In the genomic region with DNA sequence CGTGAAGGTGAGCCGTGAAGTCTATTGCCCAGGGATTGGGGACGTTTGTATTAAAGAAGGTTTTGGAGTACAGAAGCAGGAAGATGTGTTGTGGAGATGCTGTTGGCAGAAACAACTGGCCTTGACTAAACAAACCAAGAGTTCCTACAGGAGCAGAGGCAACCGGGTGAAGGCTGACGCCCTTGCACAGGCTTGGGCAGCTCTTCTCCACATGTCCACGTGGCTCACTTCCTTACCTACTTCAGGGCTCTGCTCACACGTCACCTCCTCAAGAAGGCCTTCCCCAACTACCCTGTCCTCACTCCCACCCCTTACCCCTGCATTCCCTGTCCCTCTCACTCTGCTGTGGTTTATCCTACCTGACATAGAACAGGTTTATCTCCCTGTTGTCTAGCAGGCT, we compare ENCODE assay signal across 18 cellular contexts. TPM values are rescaled to one million over a fixed set of nuclear protein-coding genes. Genes with fewer than 3 reads are reported as not detected.
A peak's percentile ranks its signal among the peaks of the same experiment; 100 is the strongest.
DNase-seq lines count a peak whose midpoint lies in the region; ATAC-seq, FAIRE-seq and TF ChIP-seq lines count a peak whose summit lies in the region.
"Had no signal": no experiment of that assay in that cellular context is flagged by ENCODE, and none has a peak within 500 bp of the region (broad histone marks: within the 10 kb centered on the region; RNA-seq: fewer than 3 reads in every experiment).

No MANE protein-coding gene starts in this region.

- POLR2A ChIA-PET in H1 (lab: Charles Lee; ENCODE audit: partially characterized antibody) = no interaction called here

- TF ChIP-seq POLR2A in NB4 (IDR thresholded peaks at IDR 0.05; ENCODE audit: extremely low read depth, insufficient read length) = no peak
- no peak for TF ChIP-seq POLR2A in H1 (IDR thresholded peaks at IDR 0.05; ENCODE audit: control extremely low read depth in 1 of 2, low read depth in 2 of 2, low read length in 2 of 2)

- H2AFZ ChIP-seq in H1 (ENCODE audit: low read length) = 0 out of 2 replicates have a peak overlapping the region, but pooled peaks have one; percentile 12

- CTCF ChIA-PET in H1 (lab: Charles Lee; ENCODE audit: partially characterized antibody) = interaction anchor here (0.6 kb wide), 1 partner anchor 143 kb away, joined by 3 read pairs; no protein-coding TSS in a partner anchor

- no peaks in the 10 kb centered on the region for H4K20me1 ChIP-seq in H1 (replicated peaks in 1 of 2; ENCODE audit: control insufficient read depth in 1 of 2, insufficient read depth in 2 of 2, low read length in 2 of 2)

- H3K9me3 ChIP-seq in H1 (ENCODE audit: insufficient read depth in 2 of 2, low read depth in 1 of 2, low read length in 1 of 2) = no peaks in the 10 kb centered on the region
- H3K9me3 ChIP-seq: BE2C had no signal

- H3K23ac ChIP-seq in H1 (ENCODE audit: insufficient read length) = no peak overlapping the region

- H2BK15ac ChIP-seq in H1 (ENCODE audit: low read length) = peak overlapping the region; percentile 50; the same call in 1 of the 2 replicates

- peak overlapping the region; percentile 71; the same call in 1 of the 2 replicates for H2BK12ac ChIP-seq in H1 (ENCODE audit: low read depth, low read length)

- no peak for TF ChIP-seq CTCF in NB4 (IDR thresholded peaks at IDR 0.05; ENCODE audit: low read depth, low read length)
- TF ChIP-seq CTCF in H1 (IDR thresholded peaks at IDR 0.05; ENCODE audit: control extremely low read depth in 1 of 3, insufficient read depth in 1 of 3, low read depth in 1 of 3, low read length in 3 of 3) = no peak

- DNase-seq in GF-D8 (lab: John Stamatoyannopoulos, UW) = peak; percentile 89
- peak; percentile 37 for DNase-seq in NB4 (ENCODE audit: low read depth)
- DNase-seq in H1 (ENCODE audit: low read depth in 1 of 2, low spot score in 2 of 2) = no peak
- no peak for DNase-seq in 8988T
- no peak for DNase-seq in dedifferentiated amniotic fluid mesenchymal stem cell (ENCODE audit: extremely low spot score)
- DNase-seq in Right ventricle myocardium inferior (ENCODE audit: missing footprints) = no peak
- DNase-seq: ACHN; BE2C; C1 segment of cervical spinal cord; CD4-positive, alpha-beta memory T cell; DMS153; DMS79; GDM1; GOT3; H9; IMR-90 had no signal

- peak overlapping the region; percentile 27; the same call in 1 of the 2 replicates for H3K18ac ChIP-seq in H1 (ENCODE audit: extremely low read depth, low read length)

- no peak overlapping the region for H3K27ac ChIP-seq in H1 (ENCODE audit: low read depth, low read length)

- H4K8ac ChIP-seq in H1 (ENCODE audit: extremely low read depth, insufficient read depth, low read length) = no peak overlapping the region

- no peak for TF ChIP-seq EP300 in H1 (IDR thresholded peaks at IDR 0.05; ENCODE audit: borderline replicate concordance in 1 of 2, low read depth in 2 of 2, low read length in 2 of 2)

- H4K5ac ChIP-seq in H1 (ENCODE audit: insufficient read length, low read depth, low read length) = no peak overlapping the region

- no peaks in the 10 kb centered on the region for H3K79me2 ChIP-seq in H1 (ENCODE audit: control insufficient read depth in 1 of 2, insufficient read depth in 2 of 2, low read length in 2 of 2)

- H2BK20ac ChIP-seq in H1 (ENCODE audit: low read length) = peak overlapping the region; percentile 84; the same call in 1 of the 2 replicates

- H2BK120ac ChIP-seq in H1 (replicated peaks; ENCODE audit: low read depth, low read length) = no peak overlapping the region

- H3K27me3 ChIP-seq in H1 (replicated peaks in 1 of 4; ENCODE audit: control insufficient read depth in 3 of 4, extremely low read depth in 1 of 4, insufficient read depth in 3 of 4, low read length in 3 of 4) = no peaks in the 10 kb centered on the region
- H3K27me3 ChIP-seq: BE2C had no signal

- H3K4me1 ChIP-seq in H1 (replicated peaks in 1 of 4; ENCODE audit: control insufficient read depth in 3 of 4, insufficient read depth in 4 of 4, low read length in 3 of 4) = peaks cover 0 to 8% (median 1%) of the 10 kb centered on the region in 4 experiments; a peak in 4 of 7 replicates
- H3K4me1 ChIP-seq: BE2C had no signal

- peak overlapping the region; percentile 56; the same call in 1 of the 2 replicates for H2BK5ac ChIP-seq in H1 (ENCODE audit: low read depth, low read length)

- no peaks in the 10 kb centered on the region for H3K23me2 ChIP-seq in H1 (ENCODE audit: low read depth, low read length)

- H3K79me1 ChIP-seq in H1 (ENCODE audit: low read depth, low read length) = no peaks in the 10 kb centered on the region

- TF ChIP-seq RAD21 in H1 (IDR thresholded peaks at IDR 0.05 in 1 of 2, conservative IDR thresholded peaks at IDR 0.05 in 1 of 2; ENCODE audit: low read depth in 2 of 2, low read length in 2 of 2) = no peak

- H2AK5ac ChIP-seq in H1 (ENCODE audit: low read depth, low read length) = peak overlapping the region; percentile 39; the same call in 1 of the 2 replicates

- H3K4ac ChIP-seq in H1 (replicated peaks; ENCODE audit: insufficient read length, low read depth, low read length) = no peak overlapping the region

- peak overlapping the region; percentile 45 for H4K91ac ChIP-seq in H1 (replicated peaks; ENCODE audit: insufficient read length, low read length)

- H3K14ac ChIP-seq in H1 (ENCODE audit: insufficient read length) = no peak overlapping the region

- H3K4me3 ChIP-seq in NB4 (ENCODE audit: low read depth, low read length) (no peak overlapping the region), H1 (ENCODE audit: extremely low read depth in 1 of 4, insufficient read depth in 2 of 4, low read depth in 3 of 4, low read length in 4 of 4) (no peak overlapping the region)
- H3K4me3 ChIP-seq: K562 had no signal

- H3K36me3 ChIP-seq in H1 (ENCODE audit: control insufficient read depth in 2 of 4, insufficient read depth in 4 of 4, low read length in 3 of 4) = no peaks in the 10 kb centered on the region
- H3K36me3 ChIP-seq: BE2C had no signal

- H3K9ac ChIP-seq in H1 (replicated peaks in 1 of 4; ENCODE audit: extremely low read depth in 1 of 4, low read depth in 3 of 4, low read length in 3 of 4) = 0 out of 7 replicates have a peak overlapping the region, but pooled peaks of 1 of the 4 experiments have one; percentile 13

- no peak for ATAC-seq in Right ventricle myocardium inferior
- ATAC-seq: K562 had no signal

- intact Hi-C loops in Right ventricle myocardium inferior (cut with DNase I) = no loop called here

- no peak overlapping the region for H3K56ac ChIP-seq in H1 (replicated peaks; ENCODE audit: insufficient read length, low read depth, low read length)

- 87% methylated on average over 7 of the region's 7 CpGs; no CpG with 5 or more reads in 1 of the 2 experiments for WGBS in H1 (ENCODE audit: extremely low coverage in 1 of 2, insufficient coverage in 1 of 2, insufficient read length in 1 of 2, insufficient replicate concordance in 2 of 2, low coverage in 1 of 2, low lambda C conversion rate in 2 of 2, missing lambda C conversion rate in 1 of 2), 2 experiments

- no peak for FAIRE-seq in H1 (lab: Jason Lieb, UNC)
- FAIRE-seq: A204.1, K562 had no signal

- no peak overlapping the region for H3K4me2 ChIP-seq in H1 (ENCODE audit: insufficient read depth in 1 of 2, low read depth in 2 of 2, low read length in 2 of 2)

TF ChIP-seq in H1, 55 proteins besides CTCF, POLR2A, EP300 and RAD21:
- TF ChIP-seq GTF2F1 (IDR thresholded peaks at IDR 0.05; ENCODE audit: borderline replicate concordance, low read depth, low read length) (no peak), SP2 (IDR thresholded peaks at IDR 0.05; ENCODE audit: low read length) (no peak), PHF8 (conservative IDR thresholded peaks at IDR 0.05; ENCODE audit: low read depth, low read length) (no peak), CEBPB (IDR thresholded peaks at IDR 0.05; ENCODE audit: low read depth, low read length) (no peak), SIX5 (IDR thresholded peaks at IDR 0.05; ENCODE audit: low read depth, low read length) (no peak), JUND (IDR thresholded peaks at IDR 0.05; ENCODE audit: low read length) (no peak), CHD2 (IDR thresholded peaks at IDR 0.05; ENCODE audit: low read length) (no peak), EGR1 (IDR thresholded peaks at IDR 0.05; ENCODE audit: borderline replicate concordance, low read depth, low read length) (no peak), HDAC2 (IDR thresholded peaks at IDR 0.05; ENCODE audit: borderline replicate concordance in 1 of 2, low read depth in 2 of 2, low read length in 2 of 2) (no peak), ATF2 (IDR thresholded peaks at IDR 0.05; ENCODE audit: low read length) (no peak), BCL11A (IDR thresholded peaks at IDR 0.05; ENCODE audit: low read depth in 2 of 2, low read length in 2 of 2) (no peak), TAF7 (optimal IDR thresholded peaks at IDR 0.05; ENCODE audit: borderline replicate concordance, low read depth, low read length) (no peak), RXRA (IDR thresholded peaks at IDR 0.05; ENCODE audit: insufficient read depth, low read depth, low read length) (no peak), ASH2L (IDR thresholded peaks at IDR 0.05; ENCODE audit: low read length) (no peak)
- TF ChIP-seq, protein P1, sequence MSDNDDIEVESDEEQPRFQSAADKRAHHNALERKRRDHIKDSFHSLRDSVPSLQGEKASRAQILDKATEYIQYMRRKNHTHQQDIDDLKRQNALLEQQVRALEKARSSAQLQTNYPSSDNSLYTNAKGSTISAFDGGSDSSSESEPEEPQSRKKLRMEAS (IDR thresholded peaks at IDR 0.05) = no peak

RNA-seq across cellular contexts. Expression of gene JAZF1, which starts 59.9 kb away (rescaled TPM):
- 21.8 and 26.5 TPM in 2 replicates for total RNA-seq in H1 (2021; fragmentation: NEBNext Ultra II Directional; extraction: Animal tissue kit (Norgen Biotek cat#: 25700))
- 2.6 and 4.9 TPM in 2 replicates for polyA plus RNA-seq in H1 (2011; rRNA removed)
- polyA plus RNA-seq in H1 (2011; cell fraction: cytosol; rRNA removed) = 3.1 TPM
- polyA plus RNA-seq in H1 (2011; cell fraction: nucleus; rRNA removed) = 8.9 TPM
- 8.8 to 13.2 TPM (median 12.8 TPM) in 4 replicates for polyA plus RNA-seq in H1 (2012, experiment 1 of 2)
- 3.2 TPM for polyA plus RNA-seq in H1 (2012, experiment 2 of 2)
- polyA plus RNA-seq in H1 (2013, experiment 1 of 2) = 17.8 TPM
- 17.6 TPM for polyA plus RNA-seq in H1 (2013, experiment 2 of 2)
- 6.1 and 8.4 TPM in 2 replicates for polyA minus RNA-seq in H1 (2011; rRNA and poly(A)+ RNA removed)
- 7.7 TPM for polyA minus RNA-seq in H1 (2011; cell fraction: cytosol; rRNA and poly(A)+ RNA removed)
- polyA minus RNA-seq in H1 (2011; cell fraction: nucleus; rRNA and poly(A)+ RNA removed) = 14.0 TPM
- total RNA-seq in Right ventricle myocardium inferior = 25.6 TPM

Comparison
In these comparisons a context has a peak if more than half of its experiments do, and no peak if none do; other contexts are left out.
1. DNase-seq: peak in GF-D8 (single experiment) and NB4 (single experiment); none in H1 (0 of 2), 8988T (single experiment), dedifferentiated amniotic fluid mesenchymal stem cell (single experiment) and Right ventricle myocardium inferior (single experiment).